8 cellular contexts compared by ENCODE assay signal in genomic region chr6:30618270-30618787, GRCh38. TPM values are rescaled to one million over a fixed set of nuclear protein-coding genes. Genes with fewer than 3 reads are reported as not detected.
DNase-seq lines count a peak whose midpoint lies in the region; ATAC-seq and TF ChIP-seq lines count a peak whose summit lies in the region.

No MANE protein-coding gene starts in this region.

- no peaks in the 10 kb centered on the region for H3K9me3 ChIP-seq in CD8-positive, alpha-beta memory T cell (ENCODE audit: low read length)
- no peaks in the 10 kb centered on the region for H3K9me3 ChIP-seq in effector memory CD4-positive, alpha-beta T cell (ENCODE audit: control insufficient read depth, low read length)

- H3K27ac ChIP-seq in CD8-positive, alpha-beta memory T cell (ENCODE audit: low read depth, low read length), result peak overlapping the region; percentile 99
- H3K27ac ChIP-seq in effector memory CD4-positive, alpha-beta T cell (ENCODE audit: insufficient read depth, low read length, poor library complexity, severe bottlenecking), result peak overlapping the region; percentile 97

- no peak for DNase-seq in CD8-positive, alpha-beta memory T cell
- DNase-seq in NAMALWA (ENCODE audit: low spot score), result peak; percentile 53
- no peak for DNase-seq in effector memory CD4-positive, alpha-beta T cell
- no peak for DNase-seq in neural crest cell (ENCODE audit: low read depth, low spot score)
- DNase-seq in NCI-H1048 (lab: John Stamatoyannopoulos, UW), result no peak
- no peak for DNase-seq in effector CD4-positive, alpha-beta T cell
- no peak for DNase-seq in activated CD4-positive, CD25-positive, alpha-beta regulatory T cell (lab: John Stamatoyannopoulos, UW)

- H3K4me1 ChIP-seq in CD8-positive, alpha-beta memory T cell (ENCODE audit: insufficient read depth, low read length), result peaks cover 30% of the 10 kb centered on the region
- H3K4me1 ChIP-seq in effector memory CD4-positive, alpha-beta T cell (ENCODE audit: control insufficient read depth, insufficient read depth, low read length, poor library complexity, severe bottlenecking), result peaks cover 10% of the 10 kb centered on the region

- POLR2A ChIA-PET in CD8-positive, alpha-beta memory T cell (lab: Charles Lee), result interaction anchor here (0.7 to 2.4 kb wide), 17 partner anchors 8 to 135 kb away, joined by 3 to 17 read pairs (median 6); partner anchors contain the start of genes ABCF1, ATAT1, DHX16 and GNL1

- H3K4me1 Mint-ChIP-seq in CD8-positive, alpha-beta memory T cell, result peaks cover 25 to 34% (median 33%) of the 10 kb centered on the region in 3 donors
- H3K4me1 Mint-ChIP-seq in neural crest cell, result peaks cover 44% of the 10 kb centered on the region

- ATAC-seq in GM21528 (IDR thresholded peaks at IDR 0.05; ENCODE audit: low FRiP score, unreplicated experiment), result no peak

- H3K4me3 Mint-ChIP-seq in CD8-positive, alpha-beta memory T cell, result peak overlapping the region; percentile 93 to 100 (median 99)
- H3K4me3 Mint-ChIP-seq in neural crest cell, result peak overlapping the region; percentile 99

- H3K27me3 ChIP-seq in CD8-positive, alpha-beta memory T cell (ENCODE audit: insufficient read depth, low read length, poor library complexity, severe bottlenecking), result no peaks in the 10 kb centered on the region
- no peaks in the 10 kb centered on the region for H3K27me3 ChIP-seq in effector memory CD4-positive, alpha-beta T cell (replicated peaks; ENCODE audit: control insufficient read depth, insufficient read depth, low read length, poor library complexity, severe bottlenecking)

- H3K4me3 ChIP-seq in CD8-positive, alpha-beta memory T cell (ENCODE audit: low read length), result peak overlapping the region; percentile 95
- H3K4me3 ChIP-seq in effector memory CD4-positive, alpha-beta T cell (ENCODE audit: insufficient read depth, low read depth, low read length, poor library complexity, severe bottlenecking), result peak overlapping the region; percentile 95

- CTCF ChIA-PET in CD8-positive, alpha-beta memory T cell (lab: Charles Lee), result interaction anchor here (0.6 to 2.2 kb wide), 11 partner anchors 47 to 260 kb away, joined by 3 to 11 read pairs (median 6); partner anchors contain the start of genes ABCF1, DHX16 and MDC1

- peaks cover 0 to 4% (median 2%) of the 10 kb centered on the region in 5 donors for H3K9me3 Mint-ChIP-seq in CD8-positive, alpha-beta memory T cell
- peaks cover 2% of the 10 kb centered on the region for H3K9me3 Mint-ChIP-seq in neural crest cell

- no peak for TF ChIP-seq CTCF in neural crest cell (conservative IDR thresholded peaks at IDR 0.05)

- H3K36me3 ChIP-seq in CD8-positive, alpha-beta memory T cell (ENCODE audit: insufficient read depth, low read length), result peaks cover 45% of the 10 kb centered on the region
- H3K36me3 ChIP-seq in effector memory CD4-positive, alpha-beta T cell (ENCODE audit: control insufficient read depth, insufficient read depth, low read length), result peaks cover 39% of the 10 kb centered on the region

- H3K36me3 Mint-ChIP-seq in CD8-positive, alpha-beta memory T cell, result peaks cover 19 to 74% (median 24%) of the 10 kb centered on the region in 3 donors
- H3K36me3 Mint-ChIP-seq in neural crest cell (ENCODE audit: low read depth), result peaks cover 34% of the 10 kb centered on the region

- peak overlapping the region; percentile 100 for H3K27ac Mint-ChIP-seq in CD8-positive, alpha-beta memory T cell
- H3K27ac Mint-ChIP-seq in neural crest cell (ENCODE audit: unreplicated experiment), result peak overlapping the region; percentile 39

- peaks cover 0 to 20% of the 10 kb centered on the region in 2 donors for H3K27me3 Mint-ChIP-seq in CD8-positive, alpha-beta memory T cell
- H3K27me3 Mint-ChIP-seq in neural crest cell (ENCODE audit: low read depth), result peaks cover 30% of the 10 kb centered on the region

RNA-seq across cellular contexts. Expression of gene MRPS18B, which starts 0.7 kb away (rescaled TPM):
- 100 to 1,000 TPM; 102 to 103 TPM for total RNA-seq in CD8-positive, alpha-beta memory T cell
- 113 TPM for polyA plus RNA-seq in CD8-positive, alpha-beta memory T cell
- 36.7 and 39.3 TPM in 2 replicates for total RNA-seq in neural crest cell

RNA-seq across cellular contexts. Expression of gene PPP1R10, which starts 1.3 kb away (rescaled TPM):
- 100 to 1,000 TPM; 115 to 117 TPM for total RNA-seq in CD8-positive, alpha-beta memory T cell
- polyA plus RNA-seq in CD8-positive, alpha-beta memory T cell, result 27.3 TPM
- total RNA-seq in neural crest cell, result 138 and 145 TPM in 2 replicates

RNA-seq across cellular contexts. Expression of gene ATAT1, which starts 8.3 kb away (rescaled TPM):
- 10 to 100 TPM; 10.5 to 10.7 TPM for total RNA-seq in CD8-positive, alpha-beta memory T cell
- polyA plus RNA-seq in CD8-positive, alpha-beta memory T cell, result 1.5 TPM
- 58.2 and 62.3 TPM in 2 replicates for total RNA-seq in neural crest cell

RNA-seq across cellular contexts. Expression of gene C6orf136, which starts 28.6 kb away (rescaled TPM):
- 10 to 100 TPM; 35.9 to 42.2 TPM for total RNA-seq in CD8-positive, alpha-beta memory T cell
- 11.8 TPM for polyA plus RNA-seq in CD8-positive, alpha-beta memory T cell
- total RNA-seq in neural crest cell, result 15.4 and 17.4 TPM in 2 replicates

RNA-seq across cellular contexts. Expression of gene ABCF1, which starts 47.1 kb away (rescaled TPM):
- total RNA-seq in CD8-positive, alpha-beta memory T cell, result 100 to 1,000 TPM; 127 to 133 TPM
- 54.0 TPM for polyA plus RNA-seq in CD8-positive, alpha-beta memory T cell
- 93.7 and 98.2 TPM in 2 replicates for total RNA-seq in neural crest cell
